ENCODE assay signal across 1 cellular context in genomic region chr19:14542721-14543328, GRCh38.
TF ChIP-seq lines count a peak whose summit lies in the region.

No MANE protein-coding gene starts in this region.

TF ChIP-seq in endothelial cell of umbilical vein, 7 proteins besides CTCF, POLR2A, EP300 and RAD21 (continued from another document):
- TF ChIP-seq FOS (IDR thresholded peaks at IDR 0.05; ENCODE audit: borderline replicate concordance, insufficient read depth, low read length) (no peak), POLR2AphosphoS5 (IDR thresholded peaks at IDR 0.05; ENCODE audit: insufficient read depth, low read depth, low read length) (no peak)
TF ChIP-seq in endothelial cell of umbilical vein: peak in this region for 0.
